ENCODE assay signal across 1 cellular context in genomic region chr19:17338440-17339078, GRCh38.
TF ChIP-seq lines count a peak whose summit lies in the region.

No MANE protein-coding gene starts in this region.

TF ChIP-seq in endothelial cell of umbilical vein, 7 proteins besides CTCF, POLR2A, EP300 and RAD21:
- TF ChIP-seq, protein P1, sequence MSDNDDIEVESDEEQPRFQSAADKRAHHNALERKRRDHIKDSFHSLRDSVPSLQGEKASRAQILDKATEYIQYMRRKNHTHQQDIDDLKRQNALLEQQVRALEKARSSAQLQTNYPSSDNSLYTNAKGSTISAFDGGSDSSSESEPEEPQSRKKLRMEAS (IDR thresholded peaks at IDR 0.05; ENCODE audit: insufficient read depth, insufficient read length), result no peak
- TF ChIP-seq EZH2 (IDR thresholded peaks at IDR 0.05; ENCODE audit: borderline replicate concordance, low read depth, low read length, severe bottlenecking) (no peak), POLR2AphosphoS5 (IDR thresholded peaks at IDR 0.05; ENCODE audit: insufficient read depth, low read depth, low read length) (no peak), JUN (IDR thresholded peaks at IDR 0.05; ENCODE audit: borderline replicate concordance, insufficient read depth, insufficient read length, low read depth) (no peak), MYC (IDR thresholded peaks at IDR 0.05; ENCODE audit: low read depth, low read length) (no peak), FOS (IDR thresholded peaks at IDR 0.05; ENCODE audit: borderline replicate concordance, insufficient read depth, low read length) (no peak), GATA2 (IDR thresholded peaks at IDR 0.05; ENCODE audit: insufficient read depth, insufficient read length, low read depth, low read length) (no peak)
